18 cellular contexts compared by ENCODE assay signal in genomic region chr3:192207661-192208060, GRCh38.
DNase-seq lines count a peak whose midpoint lies in the region; ATAC-seq lines count a peak whose summit lies in the region.
"Had no signal": no experiment of that assay in that cellular context is flagged by ENCODE, and none has a peak within 500 bp of the region (broad histone marks: within the 10 kb centered on the region; RNA-seq: fewer than 3 reads in every experiment).

No MANE protein-coding gene starts in this region.

- H3K4me2 ChIP-seq in mesenchymal stem cell (ENCODE audit: low read length, poor library complexity, severe bottlenecking): no peak overlapping the region

- H4K91ac ChIP-seq in mesenchymal stem cell (ENCODE audit: low read length): no peak overlapping the region

- no peaks in the 10 kb centered on the region for H3K4me1 ChIP-seq in right cardiac atrium (ENCODE audit: control insufficient read depth, insufficient read depth, low read length)
- H3K4me1 ChIP-seq in mesenchymal stem cell (ENCODE audit: control insufficient read depth, insufficient read depth, low read depth, low read length): no peaks in the 10 kb centered on the region
- H3K4me1 ChIP-seq: esophagus squamous epithelium had no signal

- H3K18ac ChIP-seq in mesenchymal stem cell (ENCODE audit: low read depth in 1 of 2, low read length in 2 of 2): no peak overlapping the region

- peak; percentile 61 to 69 for ATAC-seq in right cardiac atrium
- ATAC-seq in HG03460 (IDR thresholded peaks at IDR 0.05; ENCODE audit: unreplicated experiment): no peak
- ATAC-seq: sciatic nerve had no signal

- no peak overlapping the region for H4K8ac ChIP-seq in mesenchymal stem cell (ENCODE audit: low read length)

- no peak overlapping the region for H3K23ac ChIP-seq in mesenchymal stem cell (ENCODE audit: low read length in 2 of 2)

- H3K9ac ChIP-seq in mesenchymal stem cell (ENCODE audit: low read length): no peak overlapping the region
- H3K9ac ChIP-seq: GM23248 had no signal

- H3K27me3 ChIP-seq in right cardiac atrium (ENCODE audit: control insufficient read depth, insufficient read depth): no peaks in the 10 kb centered on the region
- no peaks in the 10 kb centered on the region for H3K27me3 ChIP-seq in mesenchymal stem cell (ENCODE audit: control insufficient read depth in 1 of 2, insufficient read depth in 1 of 2, low read length in 2 of 2)
- H3K27me3 ChIP-seq: esophagus squamous epithelium had no signal

- H2BK120ac ChIP-seq in mesenchymal stem cell (ENCODE audit: low read depth, low read length): no peak overlapping the region

- H2AK5ac ChIP-seq in mesenchymal stem cell (ENCODE audit: low read length, severe bottlenecking): no peak overlapping the region

- H2AFZ ChIP-seq in mesenchymal stem cell (ENCODE audit: low read depth, low read length): no peak overlapping the region
- H2AFZ ChIP-seq: GM23248 had no signal

- no peaks in the 10 kb centered on the region for H3K79me1 ChIP-seq in mesenchymal stem cell (replicated peaks; ENCODE audit: low read length, poor library complexity, severe bottlenecking)

- no peak overlapping the region for H3K14ac ChIP-seq in mesenchymal stem cell (ENCODE audit: low read length in 2 of 2)

- H3K4ac ChIP-seq in mesenchymal stem cell (ENCODE audit: low read depth in 1 of 2, low read length in 2 of 2): no peak overlapping the region

- no peaks in the 10 kb centered on the region for H3K36me3 ChIP-seq in mesenchymal stem cell (ENCODE audit: control insufficient read depth in 1 of 2, insufficient read depth in 2 of 2, low read depth in 1 of 2, low read length in 2 of 2)
- H3K36me3 ChIP-seq: esophagus squamous epithelium had no signal

- H2BK5ac ChIP-seq in mesenchymal stem cell (ENCODE audit: low read depth, low read length, poor library complexity, severe bottlenecking): no peak overlapping the region

- intact Hi-C loops in right cardiac atrium (cut with DNase I): no loop called here

- no peak overlapping the region for H2BK15ac ChIP-seq in mesenchymal stem cell (ENCODE audit: low read depth, poor library complexity, severe bottlenecking)

- H2BK12ac ChIP-seq in mesenchymal stem cell (ENCODE audit: low read length in 2 of 2): no peak overlapping the region

- DNase-seq in DMS 273 (lab: John Stamatoyannopoulos, UW; ENCODE audit: unreplicated experiment): peak; percentile 45
- no peak for DNase-seq in DMS 273 treated with DMSO at 0.1 percent for 48 hours (lab: John Stamatoyannopoulos, UW)
- DNase-seq in NCI-H1105 treated with DMSO at 0.1 percent for 48 hours (lab: John Stamatoyannopoulos, UW): peak; percentile 94
- DNase-seq in NCI-H774 (lab: John Stamatoyannopoulos, UW): peak; percentile 49
- DNase-seq in right cardiac atrium: peak; percentile 27 to 64 (median 53)
- no peak for DNase-seq in mesenchymal stem cell
- DNase-seq in dedifferentiated amniotic fluid mesenchymal stem cell (ENCODE audit: extremely low spot score): no peak
- DNase-seq: activated CD4-positive, CD25-positive, alpha-beta regulatory T cell; activated gamma-delta T cell; dermis blood vessel endothelial cell; esophagus squamous epithelium; GM23248; kidney; NCI-H526 treated with DMSO at 0.1 percent for 48 hours; stimulated activated CD4-positive, alpha-beta T cell treated with anti-CD3 and anti-CD28 coated beads, Interleukin-2, amount 100 ng/mL, for 24 hours had no signal

- WGBS in right cardiac atrium: 23% methylated on average over 2 of the region's 2 CpGs
- 84% methylated on average over 2 of the region's 2 CpGs for WGBS in mesenchymal stem cell

- H3K27ac ChIP-seq in right cardiac atrium (ENCODE audit: low read length) (no peak overlapping the region), mesenchymal stem cell (ENCODE audit: low read length, poor library complexity, severe bottlenecking) (no peak overlapping the region)
- H3K27ac ChIP-seq: 22Rv1, esophagus squamous epithelium, GM23248 had no signal

- H3K4me3 ChIP-seq in right cardiac atrium (ENCODE audit: low read length) (no peak overlapping the region), mesenchymal stem cell (ENCODE audit: insufficient read depth in 1 of 2, low read depth in 1 of 2, low read length in 2 of 2) (no peak overlapping the region)
- H3K4me3 ChIP-seq: esophagus squamous epithelium, GM23248 had no signal

- H3K9me3 ChIP-seq in right cardiac atrium (ENCODE audit: control insufficient read depth, low read length) (no peaks in the 10 kb centered on the region), mesenchymal stem cell (ENCODE audit: control insufficient read depth, low read length) (peaks cover 3% of the 10 kb centered on the region)
- H3K9me3 ChIP-seq: esophagus squamous epithelium had no signal

Comparison
In these comparisons a context has a peak if more than half of its experiments do, and no peak if none do; other contexts are left out.
1. DNase-seq: peak in DMS 273 (single experiment), NCI-H1105 treated with DMSO at 0.1 percent for 48 hours (single experiment), NCI-H774 (single experiment) and right cardiac atrium (3 of 3); none in DMS 273 treated with DMSO at 0.1 percent for 48 hours (single experiment), mesenchymal stem cell (single experiment) and dedifferentiated amniotic fluid mesenchymal stem cell (single experiment).